ENCODE assay signal across 5 cellular contexts in genomic region chr17:61493830-61494324, GRCh38. TPM values are rescaled to one million over a fixed set of nuclear protein-coding genes. Genes with fewer than 3 reads are reported as not detected.
"Had no signal": no experiment of that assay in that cellular context is flagged by ENCODE, and none has a peak within 500 bp of the region (broad histone marks: within the 10 kb centered on the region; RNA-seq: fewer than 3 reads in every experiment).

No MANE protein-coding gene starts in this region.

RNA-seq across cellular contexts. Expression of gene TBX4, which starts 41.7 kb away (rescaled TPM):
- total RNA-seq: GM23338, H1, H9, HT1080 had no signal
- polyA plus RNA-seq: GM23338, IgD-negative memory B cell had no signal
